Comparison of ENCODE assay signal across 1 cellular context in genomic region chr17:7583253-7584109, GRCh38.
A peak's percentile ranks its signal among the peaks of the same experiment; 100 is the strongest.
TF ChIP-seq lines count a peak whose summit lies in the region.

Gene MPDU1 (plus strand): TSS chr17:7583852. CDS start chr17:7583863, 11 bp downstream.

TF ChIP-seq in HCT116, 20 proteins besides CTCF, POLR2A, EP300 and RAD21 (continued from another document):
- TF ChIP-seq YY1 (IDR thresholded peaks at IDR 0.05; ENCODE audit: extremely low read depth, insufficient replicate concordance, low read depth, low read length) (peak; percentile 95), EZH2 (IDR thresholded peaks at IDR 0.05) (no peak), TCF7L2 (IDR thresholded peaks at IDR 0.05; ENCODE audit: borderline replicate concordance, extremely low read depth, insufficient read depth, insufficient read length) (peak; percentile 66)
TF ChIP-seq in HCT116: peak in this region for 7.
